ENCODE assay signal across 9 cellular contexts in genomic region chr14:74257078-74257987, GRCh38. TPM values are rescaled to one million over a fixed set of nuclear protein-coding genes. Genes with fewer than 3 reads are reported as not detected.
A peak's percentile ranks its signal among the peaks of the same experiment; 100 is the strongest.
DNase-seq lines count a peak whose midpoint lies in the region; ATAC-seq and TF ChIP-seq lines count a peak whose summit lies in the region.
"Had no signal": no experiment of that assay in that cellular context is flagged by ENCODE, and none has a peak within 500 bp of the region (broad histone marks: within the 10 kb centered on the region; RNA-seq: fewer than 3 reads in every experiment).

No MANE protein-coding gene starts in this region.

- H3K27me3 Mint-ChIP-seq in activated naive CD4-positive, alpha-beta T cell treated with anti-CD3 and anti-CD28 coated beads, Interleukin-2, amount 10 ng/mL, durations not matched to agents 7 days and 5 days: peaks cover 67% of the 10 kb centered on the region

- H3K4me1 ChIP-seq in heart left ventricle (peaks cover 0 to 18% (median 12%) of the 10 kb centered on the region in 12 donors), upper lobe of right lung (peaks cover 6% of the 10 kb centered on the region)

- TF ChIP-seq CTCF in heart left ventricle (IDR thresholded peaks at IDR 0.05) (peak; percentile 89 to 100 (median 98)), upper lobe of right lung (IDR thresholded peaks at IDR 0.05) (peak; percentile 94)

- TF ChIP-seq POLR2A in heart left ventricle (IDR thresholded peaks at IDR 0.05): no peak

- intact Hi-C loops in heart left ventricle (cut with DNase I) (loop anchor here in 3 of 10 donors (2.0 kb wide), 2 partner anchors 147 to 151 kb away; no protein-coding TSS in a partner anchor), posterior cingulate gyrus (cut with DNase I) (loop anchor here (2.0 kb wide), 1 partner anchor 45 kb away; the partner anchor contains the start of gene ABCD4), upper lobe of right lung (cut with DNase I) (no loop called here)

- H3K4me3 Mint-ChIP-seq in activated naive CD4-positive, alpha-beta T cell treated with anti-CD3 and anti-CD28 coated beads, Interleukin-2, amount 10 ng/mL, durations not matched to agents 7 days and 5 days: peak overlapping the region; percentile 76

- WGBS in heart left ventricle, 4 donors: 2 to 10% (median 4%) methylated on average over 34 to 72 of the region's 72 CpGs

- H3K4me3 ChIP-seq in heart left ventricle: peak overlapping the region; percentile 47 to 88 (median 70)
- peak overlapping the region; percentile 59 for H3K4me3 ChIP-seq in upper lobe of right lung

- DNase-seq in DMS53 (lab: John Stamatoyannopoulos, UW) (peak; percentile 64), DMS53 treated with DMSO at 0.1 percent for 48 hours (lab: John Stamatoyannopoulos, UW; ENCODE audit: unreplicated experiment) (no peak), HPDE6-E6E7 (ENCODE audit: extremely low spot score) (peak; percentile 54), SHP77 treated with DMSO at 0.1 percent for 48 hours (lab: John Stamatoyannopoulos, UW) (peak; percentile 18), heart left ventricle (peak in 3 of 5 donors; percentile 52 to 77 (median 56)), posterior cingulate gyrus (peak in 8 of 10 donors; percentile 17 to 91 (median 42)), upper lobe of right lung (peak; percentile 76)
- DNase-seq in activated naive CD4-positive, alpha-beta T cell treated with anti-CD3 and anti-CD28 coated beads, Interleukin-2, amount 10 ng/mL, durations not matched to agents 7 days and 5 days: peak; percentile 68

- ATAC-seq in heart left ventricle: peak; percentile 43 to 90 (median 78)
- peak; percentile 96 for ATAC-seq in upper lobe of right lung

- H3K27me3 ChIP-seq in heart left ventricle (peaks cover 0 to 19% (median 0%) of the 10 kb centered on the region in 9 donors), upper lobe of right lung (no peaks in the 10 kb centered on the region)

- no peaks in the 10 kb centered on the region for H3K9me3 ChIP-seq in heart left ventricle
- H3K9me3 ChIP-seq in upper lobe of right lung: no peaks in the 10 kb centered on the region

- H3K27ac ChIP-seq in heart left ventricle: peak overlapping the region in 4 of 12 donors; percentile 2 to 12 (median 8)
- H3K27ac ChIP-seq in upper lobe of right lung: no peak overlapping the region

- CTCF ChIA-PET in activated naive CD4-positive, alpha-beta T cell treated with anti-CD3 and anti-CD28 coated beads, Interleukin-2, amount 10 ng/mL, durations not matched to agents 7 days and 5 days (lab: Charles Lee): interaction anchor here (0.9 to 1.7 kb wide), 11 partner anchors 9 to 162 kb away, joined by 3 to 7 read pairs (median 3); partner anchors contain the start of gene VSX2

- no peaks in the 10 kb centered on the region for H3K9me3 Mint-ChIP-seq in activated naive CD4-positive, alpha-beta T cell treated with anti-CD3 and anti-CD28 coated beads, Interleukin-2, amount 10 ng/mL, durations not matched to agents 7 days and 5 days

- no peaks in the 10 kb centered on the region for H3K36me3 Mint-ChIP-seq in activated naive CD4-positive, alpha-beta T cell treated with anti-CD3 and anti-CD28 coated beads, Interleukin-2, amount 10 ng/mL, durations not matched to agents 7 days and 5 days

- H3K36me3 ChIP-seq in heart left ventricle (no peaks in the 10 kb centered on the region), upper lobe of right lung (no peaks in the 10 kb centered on the region)

- H3K4me1 Mint-ChIP-seq in activated naive CD4-positive, alpha-beta T cell treated with anti-CD3 and anti-CD28 coated beads, Interleukin-2, amount 10 ng/mL, durations not matched to agents 7 days and 5 days: peaks cover 12% of the 10 kb centered on the region

- H3K27ac Mint-ChIP-seq in activated naive CD4-positive, alpha-beta T cell treated with anti-CD3 and anti-CD28 coated beads, Interleukin-2, amount 10 ng/mL, durations not matched to agents 7 days and 5 days: peak overlapping the region; percentile 60

RNA-seq across cellular contexts. Expression of gene VSX2, which starts 18.1 kb away (rescaled TPM):
- total RNA-seq in heart left ventricle: under 1 TPM in 1 of 9 donors, not detected in 8; 0.08 TPM
- polyA plus RNA-seq in heart left ventricle: not detected
- not detected for total RNA-seq in upper lobe of right lung
- total RNA-seq: temporal lobe had no signal

RNA-seq across cellular contexts. Expression of gene ABCD4, which starts 45.4 kb away (rescaled TPM):
- total RNA-seq in heart left ventricle (10 to 100 TPM; 11.2 to 42.9 (median 22.3) TPM), upper lobe of right lung (48.3 TPM)
- polyA plus RNA-seq in heart left ventricle: 10 to 100 TPM; 16.0 to 33.0 TPM
